In genomic region chr3:197165890-197166289, GRCh38 we compare ENCODE assay signal across 16 cellular contexts.
DNase-seq lines count a peak whose midpoint lies in the region; ATAC-seq and TF ChIP-seq lines count a peak whose summit lies in the region.
"Had no signal": no experiment of that assay in that cellular context is flagged by ENCODE, and none has a peak within 500 bp of the region (broad histone marks: within the 10 kb centered on the region; RNA-seq: fewer than 3 reads in every experiment).

No MANE protein-coding gene starts in this region.

- H3K27ac Mint-ChIP-seq in glutamatergic neuron (ENCODE audit: unreplicated experiment) (peak overlapping the region; percentile 18), osteocyte (ENCODE audit: unreplicated experiment) (peak overlapping the region; percentile 25), Calu3 (ENCODE audit: unreplicated experiment) (no peak overlapping the region)
- H3K27ac Mint-ChIP-seq: CD8-positive, alpha-beta T cell had no signal

- intact Hi-C loops in Calu3 (cut with micrococcal nuclease; ENCODE audit: unreplicated experiment): no loop called here

- ATAC-seq in GM18870 (IDR thresholded peaks at IDR 0.05; ENCODE audit: unreplicated experiment): no peak
- no peak for ATAC-seq in GM18505 (IDR thresholded peaks at IDR 0.05; ENCODE audit: unreplicated experiment)
- ATAC-seq: CD8-positive, alpha-beta T cell; GM12878; HCT116 had no signal

- in situ Hi-C loops in G401 (cut with HindIII; ENCODE audit: low sequenced_read_pairs): no loop called here

- no peak for TF ChIP-seq POLR2A in GM18505 (IDR thresholded peaks at IDR 0.05; ENCODE audit: borderline replicate concordance, extremely low read depth, insufficient read depth, insufficient read length)

- peak overlapping the region; percentile 13 for H3K27ac ChIP-seq in caudate nucleus (ENCODE audit: low read depth, low read length)
- H3K27ac ChIP-seq: GM23248 had no signal

- H3K9me3 Mint-ChIP-seq in glutamatergic neuron (ENCODE audit: unreplicated experiment) (peaks cover 5% of the 10 kb centered on the region), osteocyte (ENCODE audit: unreplicated experiment) (peaks cover 3% of the 10 kb centered on the region), Calu3 (ENCODE audit: low read depth, unreplicated experiment) (no peaks in the 10 kb centered on the region)

- H3K27me3 Mint-ChIP-seq in glutamatergic neuron (ENCODE audit: unreplicated experiment) (peaks cover 2% of the 10 kb centered on the region), osteocyte (ENCODE audit: unreplicated experiment) (no peaks in the 10 kb centered on the region), Calu3 (ENCODE audit: unreplicated experiment) (no peaks in the 10 kb centered on the region)

- H3K4me1 Mint-ChIP-seq in glutamatergic neuron (ENCODE audit: low read depth, unreplicated experiment) (peaks cover 9% of the 10 kb centered on the region), osteocyte (ENCODE audit: unreplicated experiment) (peaks cover 24% of the 10 kb centered on the region), Calu3 (ENCODE audit: low read depth, unreplicated experiment) (peaks cover 8% of the 10 kb centered on the region)
- H3K4me1 Mint-ChIP-seq: CD14-positive monocyte had no signal

- TF ChIP-seq CTCF in glutamatergic neuron (IDR thresholded peaks at IDR 0.05; ENCODE audit: partially characterized antibody, unreplicated experiment) (no peak), osteocyte (IDR thresholded peaks at IDR 0.05) (no peak), Calu3 (IDR thresholded peaks at IDR 0.05; ENCODE audit: unreplicated experiment) (no peak)

- DNase-seq in G401 (ENCODE audit: low spot score) (peak; percentile 57), caudate nucleus (lab: John Stamatoyannopoulos, UW) (peak in 2 of 61 donors; percentile 10 to 38), glutamatergic neuron (no peak), osteocyte (ENCODE audit: extremely low spot score, unreplicated experiment) (no peak), DMS153 treated with DMSO at 0.1 percent for 48 hours (lab: John Stamatoyannopoulos, UW; ENCODE audit: unreplicated experiment) (no peak), Calu3 (no peak)
- DNase-seq: Caco-2; CD8-positive, alpha-beta T cell; GM23248; IMR-90; KBM-7 had no signal

- CTCF ChIA-PET in Calu3 (lab: Charles Lee): no interaction called here

- H3K36me3 Mint-ChIP-seq in glutamatergic neuron (ENCODE audit: unreplicated experiment) (peaks cover 4% of the 10 kb centered on the region), osteocyte (ENCODE audit: unreplicated experiment) (peaks cover 16% of the 10 kb centered on the region), Calu3 (ENCODE audit: insufficient read depth, unreplicated experiment) (peaks cover 19% of the 10 kb centered on the region)

- no peak overlapping the region for H3K4me3 Mint-ChIP-seq in glutamatergic neuron (ENCODE audit: unreplicated experiment)
- H3K4me3 Mint-ChIP-seq in osteocyte (ENCODE audit: unreplicated experiment): no peak overlapping the region
- H3K4me3 Mint-ChIP-seq in Calu3 (ENCODE audit: low read depth, unreplicated experiment): no peak overlapping the region
- H3K4me3 Mint-ChIP-seq: CD14-positive monocyte; CD8-positive, alpha-beta T cell had no signal

- no TSS peak for BruUV-seq in Calu3 (replicated peaks; lab: Mats Ljungman, UMichigan)
